In genomic region chr17:64540118-64540776, GRCh38 we compare ENCODE assay signal across 18 cellular contexts. TPM values are rescaled to one million over a fixed set of nuclear protein-coding genes. Genes with fewer than 3 reads are reported as not detected.
DNase-seq lines count a peak whose midpoint lies in the region; ATAC-seq, FAIRE-seq and TF ChIP-seq lines count a peak whose summit lies in the region.
"Had no signal": no experiment of that assay in that cellular context is flagged by ENCODE, and none has a peak within 500 bp of the region (broad histone marks: within the 10 kb centered on the region; RNA-seq: fewer than 3 reads in every experiment).

No MANE protein-coding gene starts in this region.

- H2AK5ac ChIP-seq in H1 (ENCODE audit: low read depth, low read length): no peak overlapping the region

- H3K9me3 ChIP-seq in RWPE2 (ENCODE audit: severe bottlenecking): no peaks in the 10 kb centered on the region
- no peaks in the 10 kb centered on the region for H3K9me3 ChIP-seq in H1 (ENCODE audit: insufficient read depth in 2 of 2, low read depth in 1 of 2, low read length in 1 of 2)
- no peaks in the 10 kb centered on the region for H3K9me3 ChIP-seq in smooth muscle cell (replicated peaks; ENCODE audit: low read depth)
- H3K9me3 ChIP-seq: BLaER1 treated with 17β-estradiol and CSF1 and Interleukin-3, amounts not matched to agents 10 nM and 100 nM; MG63; Peyer's patch had no signal

- H3K4me1 ChIP-seq in RWPE2 (ENCODE audit: insufficient read depth, poor library complexity, severe bottlenecking) (no peaks in the 10 kb centered on the region), H1 (replicated peaks in 1 of 4; ENCODE audit: control insufficient read depth in 3 of 4, insufficient read depth in 4 of 4, low read length in 3 of 4) (no peaks in the 10 kb centered on the region), smooth muscle cell (ENCODE audit: low read depth) (no peaks in the 10 kb centered on the region)
- H3K4me1 ChIP-seq: BLaER1 treated with 17β-estradiol and CSF1 and Interleukin-3, amounts not matched to agents 10 nM and 100 nM; Peyer's patch had no signal

- H3K79me1 ChIP-seq in H1 (ENCODE audit: low read depth, low read length): no peaks in the 10 kb centered on the region

- H3F3A ChIP-seq in smooth muscle cell (ENCODE audit: low read depth): peaks cover 23% of the 10 kb centered on the region

- peaks cover 86% of the 10 kb centered on the region for H3K36me3 ChIP-seq in RWPE2 (ENCODE audit: low read depth)
- H3K36me3 ChIP-seq in H1 (ENCODE audit: control insufficient read depth in 2 of 4, insufficient read depth in 4 of 4, low read length in 3 of 4): peaks cover 11 to 51% (median 17%) of the 10 kb centered on the region in 4 experiments; a peak in 7 of 8 replicates
- H3K36me3 ChIP-seq in smooth muscle cell (ENCODE audit: low read depth): peaks cover 12% of the 10 kb centered on the region

- no peak overlapping the region for H2AFZ ChIP-seq in H1 (ENCODE audit: low read length)
- H2AFZ ChIP-seq in smooth muscle cell (ENCODE audit: low read depth): no peak overlapping the region

- no peak overlapping the region for H2BK12ac ChIP-seq in H1 (ENCODE audit: low read depth, low read length)

- no peaks in the 10 kb centered on the region for H3K23me2 ChIP-seq in H1 (ENCODE audit: low read depth, low read length)

- no peak overlapping the region for H2BK15ac ChIP-seq in H1 (ENCODE audit: low read length)

- POLR2A ChIA-PET in H1 (lab: Charles Lee; ENCODE audit: partially characterized antibody): interaction anchor here (0.6 to 8.5 kb wide), 8 partner anchors 8 to 90 kb away, joined by 3 to 75 read pairs (median 3); partner anchors contain the start of genes CEP95 and DDX5

- H3K4me2 ChIP-seq in H1 (ENCODE audit: insufficient read depth in 1 of 2, low read depth in 2 of 2, low read length in 2 of 2) (no peak overlapping the region), smooth muscle cell (no peak overlapping the region)
- H3K4me2 ChIP-seq: BLaER1 treated with 17β-estradiol and CSF1 and Interleukin-3, amounts not matched to agents 10 nM and 100 nM had no signal

- H3K56ac ChIP-seq in H1 (replicated peaks; ENCODE audit: insufficient read length, low read depth, low read length): no peak overlapping the region

- no peak overlapping the region for H3K23ac ChIP-seq in H1 (ENCODE audit: insufficient read length)

- H4K91ac ChIP-seq in H1 (replicated peaks; ENCODE audit: insufficient read length, low read length): no peak overlapping the region

- H3K27me3 ChIP-seq in RWPE2 (ENCODE audit: insufficient read depth, poor library complexity, severe bottlenecking) (no peaks in the 10 kb centered on the region), H1 (replicated peaks in 1 of 4; ENCODE audit: control insufficient read depth in 3 of 4, extremely low read depth in 1 of 4, insufficient read depth in 3 of 4, low read length in 3 of 4) (no peaks in the 10 kb centered on the region), smooth muscle cell (ENCODE audit: low read depth) (no peaks in the 10 kb centered on the region)
- H3K27me3 ChIP-seq: BLaER1 treated with 17β-estradiol and CSF1 and Interleukin-3, amounts not matched to agents 10 nM and 100 nM; MG63; Peyer's patch had no signal

- ATAC-seq in activated T-cell treated with anti-CD3 and anti-CD28 coated beads, Interleukin-2, amount 50 U/mL, for 4 hours: no peak
- ATAC-seq in RWPE2 (ENCODE audit: low read depth) (peak; percentile 13; the same call in 2 of the 3 replicates), omental fat pad (ENCODE audit: low FRiP score) (no peak)

- no peak overlapping the region for H3K4ac ChIP-seq in H1 (replicated peaks; ENCODE audit: insufficient read length, low read depth, low read length)

- H3K27me3 Mint-ChIP-seq in activated T-cell treated with anti-CD3 and anti-CD28 coated beads, Interleukin-2, amount 50 U/mL, for 24 hours: no peaks in the 10 kb centered on the region
- no peaks in the 10 kb centered on the region for H3K27me3 Mint-ChIP-seq in activated T-cell treated with anti-CD3 and anti-CD28 coated beads, Interleukin-2, amount 50 U/mL, for 4 hours (ENCODE audit: low read depth)
- no peaks in the 10 kb centered on the region for H3K27me3 Mint-ChIP-seq in mesothelial cell of epicardium (ENCODE audit: low read depth)

- no peak overlapping the region for H3K14ac ChIP-seq in H1 (ENCODE audit: insufficient read length)

- H3K27ac ChIP-seq in RWPE2 (ENCODE audit: poor library complexity, severe bottlenecking) (no peak overlapping the region), H1 (ENCODE audit: low read depth, low read length) (no peak overlapping the region), smooth muscle cell (ENCODE audit: low read depth) (peak overlapping the region; percentile 6)
- H3K27ac ChIP-seq: BLaER1 treated with 17β-estradiol and CSF1 and Interleukin-3, amounts not matched to agents 10 nM and 100 nM; HL-60; Peyer's patch had no signal

- H3K4me3 Mint-ChIP-seq in activated T-cell treated with anti-CD3 and anti-CD28 coated beads, Interleukin-2, amount 50 U/mL, for 24 hours: no peak overlapping the region
- no peak overlapping the region for H3K4me3 Mint-ChIP-seq in activated T-cell treated with anti-CD3 and anti-CD28 coated beads, Interleukin-2, amount 50 U/mL, for 4 hours
- H3K4me3 Mint-ChIP-seq in mesothelial cell of epicardium: no peak overlapping the region

- no peak overlapping the region for H2BK5ac ChIP-seq in H1 (ENCODE audit: low read depth, low read length)

- 0 out of 3 replicates have a peak, but pooled peaks of 1 of the 2 experiments have one; percentile 26 for TF ChIP-seq POLR2A in H1 (IDR thresholded peaks at IDR 0.05; ENCODE audit: control extremely low read depth in 1 of 2, low read depth in 2 of 2, low read length in 2 of 2)

- no peak for FAIRE-seq in H1 (lab: Jason Lieb, UNC)

- TF ChIP-seq EP300 in H1 (IDR thresholded peaks at IDR 0.05; ENCODE audit: borderline replicate concordance in 1 of 2, low read depth in 2 of 2, low read length in 2 of 2): no peak

- H3K9ac ChIP-seq in H1 (replicated peaks in 1 of 4; ENCODE audit: extremely low read depth in 1 of 4, low read depth in 3 of 4, low read length in 3 of 4) (no peak overlapping the region), smooth muscle cell (ENCODE audit: low read depth) (no peak overlapping the region)
- H3K9ac ChIP-seq: BLaER1 treated with 17β-estradiol and CSF1 and Interleukin-3, amounts not matched to agents 10 nM and 100 nM had no signal

- CTCF ChIA-PET in H1 (lab: Charles Lee; ENCODE audit: partially characterized antibody): interaction anchor here (0.6 to 1.5 kb wide), 4 partner anchors 15 to 1794 kb away, joined by 3 read pairs; no protein-coding TSS in a partner anchor

- no peaks in the 10 kb centered on the region for H3K4me1 Mint-ChIP-seq in activated T-cell treated with anti-CD3 and anti-CD28 coated beads, Interleukin-2, amount 50 U/mL, for 24 hours (ENCODE audit: low read depth)
- no peaks in the 10 kb centered on the region for H3K4me1 Mint-ChIP-seq in activated T-cell treated with anti-CD3 and anti-CD28 coated beads, Interleukin-2, amount 50 U/mL, for 4 hours (ENCODE audit: low read depth)
- no peaks in the 10 kb centered on the region for H3K4me1 Mint-ChIP-seq in mesothelial cell of epicardium

- no peak overlapping the region for H2BK120ac ChIP-seq in H1 (replicated peaks; ENCODE audit: low read depth, low read length)

- no peak overlapping the region for H2BK20ac ChIP-seq in H1 (ENCODE audit: low read length)

- H3K4me3 ChIP-seq in RWPE2 (ENCODE audit: severe bottlenecking) (no peak overlapping the region), H1 (ENCODE audit: extremely low read depth in 1 of 4, insufficient read depth in 2 of 4, low read depth in 3 of 4, low read length in 4 of 4) (no peak overlapping the region), smooth muscle cell (no peak overlapping the region)
- H3K4me3 ChIP-seq: BLaER1 treated with 17β-estradiol and CSF1 and Interleukin-3, amounts not matched to agents 10 nM and 100 nM; MG63; Peyer's patch had no signal

- TF ChIP-seq CTCF in RWPE2 (IDR thresholded peaks at IDR 0.05; ENCODE audit: poor library complexity, severe bottlenecking): no peak
- TF ChIP-seq CTCF in H1 (IDR thresholded peaks at IDR 0.05; ENCODE audit: control extremely low read depth in 1 of 3, insufficient read depth in 1 of 3, low read depth in 1 of 3, low read length in 3 of 3): no peak
- no peak for TF ChIP-seq CTCF in smooth muscle cell (IDR thresholded peaks at IDR 0.05; ENCODE audit: borderline replicate concordance, insufficient read depth, poor library complexity, severe bottlenecking)
- TF ChIP-seq CTCF in omental fat pad (IDR thresholded peaks at IDR 0.05): no peak
- TF ChIP-seq CTCF in mesothelial cell of epicardium (IDR thresholded peaks at IDR 0.05; ENCODE audit: unreplicated experiment): no peak

- peaks cover 0 to 2% of the 10 kb centered on the region in 2 experiments for H4K20me1 ChIP-seq in H1 (replicated peaks in 1 of 2; ENCODE audit: control insufficient read depth in 1 of 2, insufficient read depth in 2 of 2, low read length in 2 of 2)
- peaks cover 17% of the 10 kb centered on the region for H4K20me1 ChIP-seq in smooth muscle cell (ENCODE audit: low read depth)

- no peak for DNase-seq in activated T-cell treated with anti-CD3 and anti-CD28 coated beads, Interleukin-2, amount 50 U/mL, for 24 hours
- no peak for DNase-seq in activated T-cell treated with anti-CD3 and anti-CD28 coated beads, Interleukin-2, amount 50 U/mL, for 4 hours
- DNase-seq in RWPE2 (ENCODE audit: low spot score): no peak
- DNase-seq in H1 (ENCODE audit: low read depth in 1 of 2, low spot score in 2 of 2): no peak
- DNase-seq in smooth muscle cell (lab: John Stamatoyannopoulos, UW; ENCODE audit: unreplicated experiment): no peak
- no peak for DNase-seq in omental fat pad (ENCODE audit: low spot score)
- no peak for DNase-seq in NOMO-1 treated with DMSO at 0.1 percent for 48 hours (lab: John Stamatoyannopoulos, UW; ENCODE audit: unreplicated experiment)
- no peak for DNase-seq in mesothelial cell of epicardium (ENCODE audit: low spot score in 2 of 2, unreplicated experiment in 2 of 2)
- DNase-seq: DMS153, HCEC 1CT, KG1, MG63, NCI-H1092 treated with DMSO at 0.1 percent for 48 hours, NCI-H1694 treated with DMSO at 0.1 percent for 48 hours, Peyer's patch, SHP77 treated with DMSO at 0.1 percent for 48 hours had no signal

- H3K18ac ChIP-seq in H1 (ENCODE audit: extremely low read depth, low read length): no peak overlapping the region

- H4K5ac ChIP-seq in H1 (ENCODE audit: insufficient read length, low read depth, low read length): no peak overlapping the region

- peaks cover 79% of the 10 kb centered on the region for H3K36me3 Mint-ChIP-seq in activated T-cell treated with anti-CD3 and anti-CD28 coated beads, Interleukin-2, amount 50 U/mL, for 24 hours (ENCODE audit: low read depth)
- H3K36me3 Mint-ChIP-seq in activated T-cell treated with anti-CD3 and anti-CD28 coated beads, Interleukin-2, amount 50 U/mL, for 4 hours (ENCODE audit: insufficient read depth): peaks cover 34% of the 10 kb centered on the region
- peaks cover 22% of the 10 kb centered on the region for H3K36me3 Mint-ChIP-seq in mesothelial cell of epicardium

- WGBS in H1 (ENCODE audit: extremely low coverage in 1 of 2, insufficient coverage in 1 of 2, insufficient read length in 1 of 2, insufficient replicate concordance in 2 of 2, low coverage in 1 of 2, low lambda C conversion rate in 2 of 2, missing lambda C conversion rate in 1 of 2), 2 experiments: 88% methylated on average over 5 of the region's 5 CpGs; no CpG with 5 or more reads in 1 of the 2 experiments
- 89% methylated on average over 5 of the region's 5 CpGs for WGBS in smooth muscle cell (ENCODE audit: low lambda C conversion rate)

- TF ChIP-seq RAD21 in H1 (IDR thresholded peaks at IDR 0.05 in 1 of 2, conservative IDR thresholded peaks at IDR 0.05 in 1 of 2; ENCODE audit: low read depth in 2 of 2, low read length in 2 of 2): no peak

- H3K9me3 Mint-ChIP-seq in activated T-cell treated with anti-CD3 and anti-CD28 coated beads, Interleukin-2, amount 50 U/mL, for 24 hours: no peaks in the 10 kb centered on the region
- no peaks in the 10 kb centered on the region for H3K9me3 Mint-ChIP-seq in activated T-cell treated with anti-CD3 and anti-CD28 coated beads, Interleukin-2, amount 50 U/mL, for 4 hours
- H3K9me3 Mint-ChIP-seq in mesothelial cell of epicardium: no peaks in the 10 kb centered on the region

- peak overlapping the region; percentile 17 for H3K27ac Mint-ChIP-seq in activated T-cell treated with anti-CD3 and anti-CD28 coated beads, Interleukin-2, amount 50 U/mL, for 24 hours
- no peak overlapping the region for H3K27ac Mint-ChIP-seq in mesothelial cell of epicardium

- H4K8ac ChIP-seq in H1 (ENCODE audit: extremely low read depth, insufficient read depth, low read length): no peak overlapping the region

- no peaks in the 10 kb centered on the region for H3K79me2 ChIP-seq in H1 (ENCODE audit: control insufficient read depth in 1 of 2, insufficient read depth in 2 of 2, low read length in 2 of 2)
- no peaks in the 10 kb centered on the region for H3K79me2 ChIP-seq in smooth muscle cell (ENCODE audit: low read depth)

RNA-seq across cellular contexts. Expression of gene CEP95, which starts 33.5 kb away (rescaled TPM):
- total RNA-seq in activated T-cell treated with anti-CD3 and anti-CD28 coated beads, Interleukin-2, amount 50 U/mL, for 4 hours: 10 to 100 TPM; 35.1 to 38.2 (median 36.7) TPM
- total RNA-seq in H1 (2021; fragmentation: NEBNext Ultra II Directional; extraction: Animal tissue kit (Norgen Biotek cat#: 25700)): 50.8 and 51.5 TPM in 2 replicates
- polyA plus RNA-seq in H1 (2011; rRNA removed) (13.5 and 22.3 TPM in 2 replicates), smooth muscle cell (21.3 and 35.6 TPM in 2 replicates)
- polyA plus RNA-seq in H1 (2011; cell fraction: cytosol; rRNA removed): 30.0 TPM
- 44.9 TPM for polyA plus RNA-seq in H1 (2011; cell fraction: nucleus; rRNA removed)
- 47.3 to 62.9 TPM (median 52.4 TPM) in 4 replicates for polyA plus RNA-seq in H1 (2012, experiment 1 of 2)
- 2.2 TPM for polyA plus RNA-seq in H1 (2012, experiment 2 of 2)
- polyA plus RNA-seq in H1 (2013, experiment 1 of 2): 66.7 TPM
- 55.2 TPM for polyA plus RNA-seq in H1 (2013, experiment 2 of 2)
- 26.4 and 27.4 TPM in 2 replicates for polyA minus RNA-seq in H1 (2011; rRNA and poly(A)+ RNA removed)
- 31.3 TPM for polyA minus RNA-seq in H1 (2011; cell fraction: cytosol; rRNA and poly(A)+ RNA removed)
- polyA minus RNA-seq in H1 (2011; cell fraction: nucleus; rRNA and poly(A)+ RNA removed): 82.2 TPM
- total RNA-seq in smooth muscle cell (55.4 and 59.5 TPM in 2 replicates), omental fat pad (10 to 100 TPM; 30.4 to 60.5 (median 41.3) TPM), mesothelial cell of epicardium (128 to 135 TPM (median 132 TPM) in 3 replicates)

RNA-seq across cellular contexts. Expression of gene DDX5, which starts 34.2 kb away (rescaled TPM):
- total RNA-seq in activated T-cell treated with anti-CD3 and anti-CD28 coated beads, Interleukin-2, amount 50 U/mL, for 4 hours: 1,000 to 10,000 TPM; 1,033 to 1,200 (median 1,184) TPM
- 572 and 622 TPM in 2 replicates for total RNA-seq in H1 (2021; fragmentation: NEBNext Ultra II Directional; extraction: Animal tissue kit (Norgen Biotek cat#: 25700))
- polyA plus RNA-seq in H1 (2011; rRNA removed) (591 and 931 TPM in 2 replicates), smooth muscle cell (446 and 533 TPM in 2 replicates)
- 642 TPM for polyA plus RNA-seq in H1 (2011; cell fraction: cytosol; rRNA removed)
- 1,555 TPM for polyA plus RNA-seq in H1 (2011; cell fraction: nucleus; rRNA removed)
- 409 to 706 TPM (median 432 TPM) in 4 replicates for polyA plus RNA-seq in H1 (2012, experiment 1 of 2)
- polyA plus RNA-seq in H1 (2012, experiment 2 of 2): 48.0 TPM
- polyA plus RNA-seq in H1 (2013, experiment 1 of 2): 481 TPM
- polyA plus RNA-seq in H1 (2013, experiment 2 of 2): 448 TPM
- polyA minus RNA-seq in H1 (2011; rRNA and poly(A)+ RNA removed): 326 and 526 TPM in 2 replicates
- polyA minus RNA-seq in H1 (2011; cell fraction: cytosol; rRNA and poly(A)+ RNA removed): 382 TPM
- 1,592 TPM for polyA minus RNA-seq in H1 (2011; cell fraction: nucleus; rRNA and poly(A)+ RNA removed)
- total RNA-seq in smooth muscle cell (679 and 752 TPM in 2 replicates), omental fat pad (100 to 1,000 TPM; 584 to 997 (median 913) TPM), mesothelial cell of epicardium (886 to 925 TPM (median 921 TPM) in 3 replicates)

RNA-seq across cellular contexts. Expression of gene POLG2, which starts 43.4 kb away (rescaled TPM):
- total RNA-seq in activated T-cell treated with anti-CD3 and anti-CD28 coated beads, Interleukin-2, amount 50 U/mL, for 4 hours: 10 to 100 TPM; 34.1 to 34.9 (median 34.2) TPM
- total RNA-seq in H1 (2021; fragmentation: NEBNext Ultra II Directional; extraction: Animal tissue kit (Norgen Biotek cat#: 25700)): 30.9 and 34.3 TPM in 2 replicates
- 8.2 and 9.7 TPM in 2 replicates for polyA plus RNA-seq in H1 (2011; rRNA removed)
- 14.6 TPM for polyA plus RNA-seq in H1 (2011; cell fraction: cytosol; rRNA removed)
- polyA plus RNA-seq in H1 (2011; cell fraction: nucleus; rRNA removed): 13.3 TPM
- 21.2 to 31.3 TPM (median 22.1 TPM) in 4 replicates for polyA plus RNA-seq in H1 (2012, experiment 1 of 2)
- 3.2 TPM for polyA plus RNA-seq in H1 (2012, experiment 2 of 2)
- 20.8 TPM for polyA plus RNA-seq in H1 (2013, experiment 1 of 2)
- polyA plus RNA-seq in H1 (2013, experiment 2 of 2): 18.3 TPM
- 8.1 and 11.1 TPM in 2 replicates for polyA minus RNA-seq in H1 (2011; rRNA and poly(A)+ RNA removed)
- 11.4 TPM for polyA minus RNA-seq in H1 (2011; cell fraction: cytosol; rRNA and poly(A)+ RNA removed)
- 25.4 TPM for polyA minus RNA-seq in H1 (2011; cell fraction: nucleus; rRNA and poly(A)+ RNA removed)
- 8.2 and 22.6 TPM in 2 replicates for total RNA-seq in smooth muscle cell
- 8.0 and 11.8 TPM in 2 replicates for polyA plus RNA-seq in smooth muscle cell
- total RNA-seq in omental fat pad: 10 to 100 TPM in 2 of 4 donors, 1 to 10 TPM in 2; 6.3 to 27.3 (median 13.7) TPM
- total RNA-seq in mesothelial cell of epicardium: 30.9 to 32.2 TPM (median 31.7 TPM) in 3 replicates
